10 cellular contexts compared by ENCODE assay signal in the genomic region with DNA sequence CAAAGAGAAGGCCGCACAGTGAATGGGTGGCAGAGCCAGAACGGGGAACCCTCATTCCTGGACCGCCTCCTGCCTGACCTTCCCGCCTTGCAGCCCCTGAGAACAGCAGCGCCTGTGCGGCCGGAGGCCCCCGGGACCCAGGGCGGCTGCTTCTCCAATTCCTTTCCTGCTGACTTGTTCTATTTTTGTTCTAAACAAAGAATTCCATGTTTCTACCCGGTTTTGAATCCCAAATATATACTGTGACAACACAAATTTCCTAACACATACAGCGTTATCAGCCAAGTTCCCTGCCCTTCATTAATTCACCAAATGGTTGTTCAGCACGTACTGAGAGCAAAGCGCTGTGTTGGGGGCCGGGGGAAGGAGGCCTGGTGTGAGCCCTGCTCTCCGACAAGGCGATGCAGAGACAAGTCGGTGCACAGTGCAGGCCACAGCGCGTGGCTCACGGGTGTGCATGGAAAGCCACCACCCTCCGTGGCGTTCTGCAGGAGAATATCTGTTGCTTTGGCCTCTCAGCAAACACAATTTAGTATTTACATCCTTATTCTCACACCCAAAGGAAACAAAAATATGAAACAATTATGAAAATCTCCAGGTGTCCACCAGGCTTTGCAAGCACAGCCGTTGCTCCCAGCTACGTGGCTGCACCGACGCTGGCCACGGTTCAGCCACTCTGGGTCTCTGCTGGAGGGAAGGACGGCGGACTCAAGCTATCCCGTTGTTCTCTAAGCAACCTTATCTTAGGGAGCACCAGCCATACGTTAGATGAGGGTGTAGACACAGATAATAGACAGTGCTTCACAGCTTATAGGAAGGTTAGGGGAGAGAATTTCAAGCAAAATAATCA. TPM values are rescaled to one million over a fixed set of nuclear protein-coding genes. Genes with fewer than 3 reads are reported as not detected.
A peak's percentile ranks its signal among the peaks of the same experiment; 100 is the strongest.
DNase-seq lines count a peak whose midpoint lies in the region; ATAC-seq and TF ChIP-seq lines count a peak whose summit lies in the region.
"Had no signal": no experiment of that assay in that cellular context is flagged by ENCODE, and none has a peak within 500 bp of the region (broad histone marks: within the 10 kb centered on the region; RNA-seq: fewer than 3 reads in every experiment).

No MANE protein-coding gene starts in this region.

- H3K4me1 Mint-ChIP-seq in stimulated activated naive CD8-positive, alpha-beta T cell treated with anti-CD3 and anti-CD28 coated beads, Interleukin-15, Interleukin-2, amounts not matched to agents 100 ng/mL and 50 ng/mL, for 24 hours (ENCODE audit: low read depth), result peaks cover 38% of the 10 kb centered on the region
- H3K4me1 Mint-ChIP-seq in glutamatergic neuron (ENCODE audit: low read depth, unreplicated experiment), result peaks cover 11% of the 10 kb centered on the region

- H4K8ac ChIP-seq in neuronal stem cell (ENCODE audit: low read depth, low read length), result no peak overlapping the region

- H3K4me2 ChIP-seq in neuronal stem cell (ENCODE audit: insufficient read depth, low read length, poor library complexity, severe bottlenecking), result no peak overlapping the region
- H3K4me2 ChIP-seq: KMS-11 had no signal

- no peak overlapping the region for H3K27ac Mint-ChIP-seq in stimulated activated naive CD8-positive, alpha-beta T cell treated with anti-CD3 and anti-CD28 coated beads, Interleukin-15, Interleukin-2, amounts not matched to agents 100 ng/mL and 50 ng/mL, for 24 hours
- peak overlapping the region; percentile 73 for H3K27ac Mint-ChIP-seq in glutamatergic neuron (ENCODE audit: unreplicated experiment)

- peaks cover 23% of the 10 kb centered on the region for H3K27me3 Mint-ChIP-seq in stimulated activated naive CD8-positive, alpha-beta T cell treated with anti-CD3 and anti-CD28 coated beads, Interleukin-15, Interleukin-2, amounts not matched to agents 100 ng/mL and 50 ng/mL, for 24 hours
- H3K27me3 Mint-ChIP-seq in glutamatergic neuron (ENCODE audit: unreplicated experiment), result peaks cover 13% of the 10 kb centered on the region

- peak overlapping the region; percentile 93 for H2BK12ac ChIP-seq in neuronal stem cell (ENCODE audit: low read length)

- H3K27ac ChIP-seq in neuronal stem cell (replicated peaks; ENCODE audit: low read length) (no peak overlapping the region), aorta (ENCODE audit: low read depth in 1 of 2, low read length in 2 of 2) (peak overlapping the region; percentile 69 to 79)
- H3K27ac ChIP-seq: KMS-11 had no signal

- ATAC-seq in stimulated activated naive CD8-positive, alpha-beta T cell treated with anti-CD3 and anti-CD28 coated beads, Interleukin-15, Interleukin-2, amounts not matched to agents 100 U/mL and 50 U/mL, for 24 hours, result no peak
- ATAC-seq in aorta (ENCODE audit: low FRiP score) (peak; percentile 45), GM18909 (IDR thresholded peaks at IDR 0.05; ENCODE audit: poor library complexity, unreplicated experiment) (no peak), GM19452 (IDR thresholded peaks at IDR 0.05; ENCODE audit: unreplicated experiment) (no peak), GM19463 (IDR thresholded peaks at IDR 0.05; ENCODE audit: unreplicated experiment) (no peak)

- peak overlapping the region; percentile 89 for H2BK120ac ChIP-seq in neuronal stem cell (ENCODE audit: low read depth, low read length)

- H3K27me3 ChIP-seq in neuronal stem cell (ENCODE audit: control insufficient read depth in 3 of 3, insufficient read depth in 3 of 3, low read depth in 1 of 3, low read length in 3 of 3), result peaks cover 0 to 23% (median 0%) of the 10 kb centered on the region in 3 experiments
- H3K27me3 ChIP-seq in aorta (ENCODE audit: control insufficient read depth in 1 of 2, insufficient read depth in 2 of 2, low read length in 1 of 2), result no peaks in the 10 kb centered on the region

- no peaks in the 10 kb centered on the region for H3K36me3 Mint-ChIP-seq in stimulated activated naive CD8-positive, alpha-beta T cell treated with anti-CD3 and anti-CD28 coated beads, Interleukin-15, Interleukin-2, amounts not matched to agents 100 ng/mL and 50 ng/mL, for 24 hours (ENCODE audit: low read depth)
- H3K36me3 Mint-ChIP-seq in glutamatergic neuron (ENCODE audit: unreplicated experiment), result peaks cover 14% of the 10 kb centered on the region

- peak overlapping the region; percentile 60 for H2AK5ac ChIP-seq in neuronal stem cell (ENCODE audit: low read depth, low read length)

- peaks cover 4% of the 10 kb centered on the region for H3K9me3 Mint-ChIP-seq in stimulated activated naive CD8-positive, alpha-beta T cell treated with anti-CD3 and anti-CD28 coated beads, Interleukin-15, Interleukin-2, amounts not matched to agents 100 ng/mL and 50 ng/mL, for 24 hours
- H3K9me3 Mint-ChIP-seq in glutamatergic neuron (ENCODE audit: unreplicated experiment), result peaks cover 17% of the 10 kb centered on the region

- H3K4me3 Mint-ChIP-seq in stimulated activated naive CD8-positive, alpha-beta T cell treated with anti-CD3 and anti-CD28 coated beads, Interleukin-15, Interleukin-2, amounts not matched to agents 100 ng/mL and 50 ng/mL, for 24 hours, result peak overlapping the region; percentile 2
- peak overlapping the region; percentile 57 for H3K4me3 Mint-ChIP-seq in glutamatergic neuron (ENCODE audit: unreplicated experiment)

- no peak for DNase-seq in stimulated activated naive CD8-positive, alpha-beta T cell treated with anti-CD3 and anti-CD28 coated beads, Interleukin-15, Interleukin-2, amounts not matched to agents 100 U/mL and 50 U/mL, for 24 hours
- DNase-seq in glutamatergic neuron, result no peak
- DNase-seq in neuronal stem cell (ENCODE audit: low spot score), result no peak
- peak; percentile 60 to 76 for DNase-seq in aorta
- DNase-seq: hippocampal formation had no signal

- H3K9me3 ChIP-seq in neuronal stem cell (replicated peaks in 1 of 2; ENCODE audit: control insufficient read depth in 2 of 2, insufficient read depth in 1 of 2, low read depth in 1 of 2, low read length in 2 of 2), result peaks cover 14 to 23% of the 10 kb centered on the region in 2 donors
- no peaks in the 10 kb centered on the region for H3K9me3 ChIP-seq in aorta (ENCODE audit: control insufficient read depth, low read length)

- H2BK5ac ChIP-seq in neuronal stem cell (ENCODE audit: low read length), result peak overlapping the region; percentile 67

- peak overlapping the region; percentile 42 for H3K14ac ChIP-seq in neuronal stem cell (ENCODE audit: low read length)

- H3K79me1 ChIP-seq in neuronal stem cell (ENCODE audit: low read depth, low read length), result no peaks in the 10 kb centered on the region

- no CpG with 5 or more reads among the region's 31 CpGs for WGBS in neuronal stem cell (ENCODE audit: extremely low coverage in 2 of 2, insufficient read length in 2 of 2, insufficient replicate concordance in 1 of 2), 2 donors
- 25 to 34% methylated on average over 31 of the region's 31 CpGs for WGBS in aorta, 2 donors

- no peak overlapping the region for H3K4ac ChIP-seq in neuronal stem cell (ENCODE audit: low read length)

- H3K23ac ChIP-seq in neuronal stem cell (ENCODE audit: low read depth, low read length, poor library complexity), result peak overlapping the region; percentile 26

- peak overlapping the region; percentile 83 for H2AFZ ChIP-seq in neuronal stem cell (ENCODE audit: low read length)

- peak overlapping the region; percentile 16 for H2BK15ac ChIP-seq in neuronal stem cell (ENCODE audit: low read length)

- intact Hi-C loops in aorta (cut with DNase I), result no loop called here

- H4K91ac ChIP-seq in neuronal stem cell (ENCODE audit: low read depth, low read length, poor library complexity), result no peak overlapping the region

- peaks cover 13 to 18% of the 10 kb centered on the region in 2 donors for H3K4me1 ChIP-seq in neuronal stem cell (ENCODE audit: control insufficient read depth in 2 of 2, insufficient read depth in 1 of 2, low read depth in 1 of 2, low read length in 2 of 2)
- H3K4me1 ChIP-seq in aorta (ENCODE audit: control insufficient read depth in 1 of 2, insufficient read depth in 2 of 2, low read length in 2 of 2), result no peaks in the 10 kb centered on the region

- peak overlapping the region; percentile 31 for H3K9ac ChIP-seq in neuronal stem cell (ENCODE audit: low read depth, low read length, poor library complexity)
- H3K9ac ChIP-seq: KMS-11 had no signal

- H3K36me3 ChIP-seq in neuronal stem cell (replicated peaks in 1 of 2; ENCODE audit: control insufficient read depth in 2 of 2, insufficient read depth in 2 of 2, low read length in 2 of 2) (no peaks in the 10 kb centered on the region), aorta (ENCODE audit: control insufficient read depth in 1 of 2, insufficient read depth in 2 of 2, low read length in 1 of 2) (no peaks in the 10 kb centered on the region)

- no peak for TF ChIP-seq CTCF in glutamatergic neuron (IDR thresholded peaks at IDR 0.05; ENCODE audit: partially characterized antibody, unreplicated experiment)

- H3K18ac ChIP-seq in neuronal stem cell (ENCODE audit: low read length), result peak overlapping the region; percentile 90

- no peak overlapping the region for H3K4me3 ChIP-seq in neuronal stem cell (ENCODE audit: low read length in 2 of 2)
- no peak overlapping the region for H3K4me3 ChIP-seq in aorta (ENCODE audit: low read length in 2 of 2)

RNA-seq across cellular contexts. Expression of a gene that starts 31.7 kb away (rescaled TPM):
- total RNA-seq in glutamatergic neuron (ENCODE audit: unreplicated experiment) (55.2 TPM), aorta (1,000 to 10,000 TPM; 1,386 to 1,431 TPM)
- polyA plus RNA-seq in neuronal stem cell (2013, experiment 1 of 2), result 19.3 TPM
- polyA plus RNA-seq in neuronal stem cell (2013, experiment 2 of 2), result 19.1 TPM
- 1,000 to 10,000 TPM in 1 of 2 donors, 100 to 1,000 TPM in 1; 335 to 3,611 TPM for polyA plus RNA-seq in aorta

Comparison
In these comparisons a context has a peak if more than half of its experiments do, and no peak if none do; other contexts are left out.
1. DNase-seq: peak in aorta (2 of 2); none in stimulated activated naive CD8-positive, alpha-beta T cell treated with anti-CD3 and anti-CD28 coated beads, Interleukin-15, Interleukin-2, amounts not matched to agents 100 U/mL and 50 U/mL, for 24 hours (single experiment), glutamatergic neuron (single experiment) and neuronal stem cell (single experiment).
2. RNA of a gene that starts 31.7 kb away (total RNA-seq): 1,386 to 1,431 TPM in aorta; 55.2 TPM in glutamatergic neuron (single experiment); every median in the first group is over 10 times any median in the second.